Comparison of ENCODE assay signal across 20 cellular contexts in the genomic region with DNA sequence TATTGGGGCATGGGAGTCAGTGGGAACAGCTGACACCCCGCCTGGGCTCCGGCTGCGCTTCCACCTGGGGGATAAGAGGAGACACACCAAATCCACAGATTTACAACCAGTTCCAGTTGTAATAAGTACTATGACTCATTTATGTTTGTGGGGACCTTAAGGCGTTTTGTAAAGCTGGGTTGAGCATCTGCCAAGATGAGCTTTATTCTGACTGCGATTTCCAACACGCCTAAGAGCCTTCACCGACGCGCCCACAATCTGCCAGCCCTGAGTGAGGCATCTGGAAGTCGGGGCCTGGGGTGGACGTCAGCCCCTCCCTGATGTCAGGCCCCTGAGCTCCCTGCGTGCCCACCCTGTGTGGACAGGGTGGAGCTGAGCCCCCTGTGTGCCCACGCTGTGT. TPM values are rescaled to one million over a fixed set of nuclear protein-coding genes. Genes with fewer than 3 reads are reported as not detected.
A peak's percentile ranks its signal among the peaks of the same experiment; 100 is the strongest.
DNase-seq lines count a peak whose midpoint lies in the region; ATAC-seq and TF ChIP-seq lines count a peak whose summit lies in the region.
"Had no signal": no experiment of that assay in that cellular context is flagged by ENCODE, and none has a peak within 500 bp of the region (broad histone marks: within the 10 kb centered on the region; RNA-seq: fewer than 3 reads in every experiment).

No MANE protein-coding gene starts in this region.

- CTCF ChIA-PET in activated CD8-positive, alpha-beta T cell treated with anti-CD3 and anti-CD28 coated beads for 36 hours (lab: Charles Lee): no interaction called here

- H3K9me3 Mint-ChIP-seq in T-helper 2 cell treated with Interferon-gamma antibody and Interleukin-4, amounts not matched to agents 5 μg/mL and 100 μg/mL, for 36 hours: no peaks in the 10 kb centered on the region
- H3K9me3 Mint-ChIP-seq in activated CD8-positive, alpha-beta T cell treated with anti-CD3 and anti-CD28 coated beads for 36 hours: no peaks in the 10 kb centered on the region
- H3K9me3 Mint-ChIP-seq: nephron; stimulated activated memory B cell treated with anti-CD40 and anti-IgM and Interleukin-4, amounts not matched to agents 10 μg/mL and 1 μg/mL and 100 μg/mL, for 72 hours had no signal

- no peak overlapping the region for H3K27ac Mint-ChIP-seq in T-helper 2 cell treated with Interferon-gamma antibody and Interleukin-4, amounts not matched to agents 5 μg/mL and 100 μg/mL, for 36 hours
- H3K27ac Mint-ChIP-seq in activated CD8-positive, alpha-beta T cell treated with anti-CD3 and anti-CD28 coated beads for 36 hours: no peak overlapping the region
- H3K27ac Mint-ChIP-seq: activated naive CD8-positive, alpha-beta T cell treated with anti-CD3 and anti-CD28 coated beads, Interleukin-2, amount 10 ng/mL, durations not matched to agents 7 days and 5 days; activated T-cell treated with anti-CD3 and anti-CD28 coated beads, Interleukin-2, amount 50 U/mL, for 72 hours; nephron; stimulated activated memory B cell treated with anti-CD40 and anti-IgM and Interleukin-4, amounts not matched to agents 10 μg/mL and 1 μg/mL and 100 μg/mL, for 72 hours had no signal

- H3K9me3 ChIP-seq in WERI-Rb-1 (ENCODE audit: severe bottlenecking): no peaks in the 10 kb centered on the region
- H3K9me3 ChIP-seq: prostate gland, thyroid gland had no signal

- no peaks in the 10 kb centered on the region for H3K4me1 Mint-ChIP-seq in T-helper 2 cell treated with Interferon-gamma antibody and Interleukin-4, amounts not matched to agents 5 μg/mL and 100 μg/mL, for 36 hours (ENCODE audit: low read depth)
- H3K4me1 Mint-ChIP-seq in activated CD8-positive, alpha-beta T cell treated with anti-CD3 and anti-CD28 coated beads for 36 hours (ENCODE audit: low read depth): no peaks in the 10 kb centered on the region

- H3K36me3 ChIP-seq in WERI-Rb-1: peaks cover 79% of the 10 kb centered on the region

- peaks cover 31% of the 10 kb centered on the region for H3K36me3 Mint-ChIP-seq in T-helper 2 cell treated with Interferon-gamma antibody and Interleukin-4, amounts not matched to agents 5 μg/mL and 100 μg/mL, for 36 hours (ENCODE audit: low read depth)
- H3K36me3 Mint-ChIP-seq in activated CD8-positive, alpha-beta T cell treated with anti-CD3 and anti-CD28 coated beads for 36 hours (ENCODE audit: low read depth): peaks cover 31% of the 10 kb centered on the region

- no peaks in the 10 kb centered on the region for H3K27me3 ChIP-seq in WERI-Rb-1 (ENCODE audit: insufficient read depth, low read depth, severe bottlenecking)
- H3K27me3 ChIP-seq: thyroid gland had no signal

- peak overlapping the region; percentile 98 for H3K27ac ChIP-seq in WERI-Rb-1
- H3K27ac ChIP-seq: C4-2B, prostate gland, thyroid gland had no signal

- no peak for TF ChIP-seq CTCF in WERI-Rb-1 (IDR thresholded peaks at IDR 0.05; ENCODE audit: low read depth, low read length)
- TF ChIP-seq CTCF in activated CD8-positive, alpha-beta T cell treated with anti-CD3 and anti-CD28 coated beads for 36 hours (IDR thresholded peaks at IDR 0.05): no peak

- H3K27me3 Mint-ChIP-seq in T-helper 2 cell treated with Interferon-gamma antibody and Interleukin-4, amounts not matched to agents 5 μg/mL and 100 μg/mL, for 36 hours (ENCODE audit: low read depth): no peaks in the 10 kb centered on the region
- H3K27me3 Mint-ChIP-seq in activated CD8-positive, alpha-beta T cell treated with anti-CD3 and anti-CD28 coated beads for 36 hours: no peaks in the 10 kb centered on the region
- H3K27me3 Mint-ChIP-seq: activated naive CD8-positive, alpha-beta T cell treated with anti-CD3 and anti-CD28 coated beads, Interleukin-2, amount 10 ng/mL, durations not matched to agents 7 days and 5 days; stimulated activated memory B cell treated with anti-CD40 and anti-IgM and Interleukin-4, amounts not matched to agents 10 μg/mL and 1 μg/mL and 100 μg/mL, for 72 hours had no signal

- intact Hi-C loops in activated CD8-positive, alpha-beta T cell treated with anti-CD3 and anti-CD28 coated beads for 36 hours (cut with micrococcal nuclease): no loop called here

- DNase-seq in D341Med (ENCODE audit: low spot score) (peak; percentile 80), HPDE6-E6E7 (ENCODE audit: extremely low spot score) (peak; percentile 40), WERI-Rb-1 (peak; percentile 86), iris pigment epithelial cell (ENCODE audit: low read depth) (peak; percentile 88), Ammon's horn (ENCODE audit: low spot score) (no peak)
- DNase-seq in T-helper 2 cell treated with Interferon-gamma antibody and Interleukin-4, amounts not matched to agents 5 μg/mL and 100 μg/mL, for 36 hours (ENCODE audit: low spot score): no peak
- DNase-seq in activated CD8-positive, alpha-beta T cell treated with anti-CD3 and anti-CD28 coated beads for 36 hours: no peak
- DNase-seq: activated CD8-positive, alpha-beta T cell treated with anti-CD3 and anti-CD28 coated beads, Interleukin-2, amount 10 ng/mL, durations not matched to agents 7 days and 5 days; activated naive CD8-positive, alpha-beta T cell treated with anti-CD3 and anti-CD28 coated beads, Interleukin-2, amount 10 ng/mL, durations not matched to agents 7 days and 5 days; activated T-cell treated with anti-CD3 and anti-CD28 coated beads, Interleukin-2, amount 50 U/mL, for 72 hours; hippocampal formation; kidney glomerular epithelial cell; NCI-H748 treated with DMSO at 0.1 percent for 48 hours; thyroid gland had no signal

- no peak overlapping the region for H3K4me3 Mint-ChIP-seq in T-helper 2 cell treated with Interferon-gamma antibody and Interleukin-4, amounts not matched to agents 5 μg/mL and 100 μg/mL, for 36 hours
- H3K4me3 Mint-ChIP-seq in activated CD8-positive, alpha-beta T cell treated with anti-CD3 and anti-CD28 coated beads for 36 hours: no peak overlapping the region
- H3K4me3 Mint-ChIP-seq: activated CD8-positive, alpha-beta T cell treated with anti-CD3 and anti-CD28 coated beads, Interleukin-2, amount 10 ng/mL, durations not matched to agents 7 days and 5 days; activated naive CD8-positive, alpha-beta T cell treated with anti-CD3 and anti-CD28 coated beads, Interleukin-2, amount 10 ng/mL, durations not matched to agents 7 days and 5 days; activated T-cell treated with anti-CD3 and anti-CD28 coated beads, Interleukin-2, amount 50 U/mL, for 72 hours; nephron; stimulated activated memory B cell treated with anti-CD40 and anti-IgM and Interleukin-4, amounts not matched to agents 10 μg/mL and 1 μg/mL and 100 μg/mL, for 72 hours had no signal

- ATAC-seq in activated CD8-positive, alpha-beta T cell treated with anti-CD3 and anti-CD28 coated beads for 36 hours: no peak
- ATAC-seq in HG03469 (IDR thresholded peaks at IDR 0.05; ENCODE audit: unreplicated experiment): no peak
- ATAC-seq: activated CD8-positive, alpha-beta T cell treated with anti-CD3 and anti-CD28 coated beads, Interleukin-2, amount 10 ng/mL, durations not matched to agents 7 days and 5 days; stimulated activated memory B cell treated with anti-CD40 and anti-IgM and Interleukin-4, amounts not matched to agents 10 μg/mL and 1 μg/mL and 100 μg/mL, for 72 hours had no signal

- H3K4me3 ChIP-seq in WERI-Rb-1 (ENCODE audit: low read depth, low read length): no peak overlapping the region; the same call in 1 of the 2 replicates
- H3K4me3 ChIP-seq: prostate gland, thyroid gland had no signal

- POLR2A ChIA-PET in activated CD8-positive, alpha-beta T cell treated with anti-CD3 and anti-CD28 coated beads for 36 hours (lab: Charles Lee): interaction anchor here (0.8 kb wide), 1 partner anchor 17 kb away, joined by 3 read pairs; no protein-coding TSS in a partner anchor

RNA-seq across cellular contexts. Expression of a gene that starts 14.3 kb away (rescaled TPM):
- not detected for total RNA-seq in activated CD8-positive, alpha-beta T cell treated with anti-CD3 and anti-CD28 coated beads for 36 hours
- total RNA-seq: activated naive CD8-positive, alpha-beta T cell treated with anti-CD3 and anti-CD28 coated beads, Interleukin-2, amount 10 ng/mL, durations not matched to agents 7 days and 5 days; mesenteric fat pad; thyroid gland had no signal

RNA-seq across cellular contexts. Expression of a gene that starts 26.3 kb away (rescaled TPM):
- total RNA-seq in activated CD8-positive, alpha-beta T cell treated with anti-CD3 and anti-CD28 coated beads for 36 hours: 10 to 100 TPM; 21.0 to 21.5 TPM

Comparison
In these comparisons a context has a peak if more than half of its experiments do, and no peak if none do; other contexts are left out.
1. DNase-seq: peak in D341Med (single experiment), HPDE6-E6E7 (single experiment), WERI-Rb-1 (single experiment) and iris pigment epithelial cell (single experiment); none in Ammon's horn (single experiment), T-helper 2 cell treated with Interferon-gamma antibody and Interleukin-4, amounts not matched to agents 5 μg/mL and 100 μg/mL, for 36 hours (single experiment) and activated CD8-positive, alpha-beta T cell treated with anti-CD3 and anti-CD28 coated beads for 36 hours (single experiment).